In the genomic region with DNA sequence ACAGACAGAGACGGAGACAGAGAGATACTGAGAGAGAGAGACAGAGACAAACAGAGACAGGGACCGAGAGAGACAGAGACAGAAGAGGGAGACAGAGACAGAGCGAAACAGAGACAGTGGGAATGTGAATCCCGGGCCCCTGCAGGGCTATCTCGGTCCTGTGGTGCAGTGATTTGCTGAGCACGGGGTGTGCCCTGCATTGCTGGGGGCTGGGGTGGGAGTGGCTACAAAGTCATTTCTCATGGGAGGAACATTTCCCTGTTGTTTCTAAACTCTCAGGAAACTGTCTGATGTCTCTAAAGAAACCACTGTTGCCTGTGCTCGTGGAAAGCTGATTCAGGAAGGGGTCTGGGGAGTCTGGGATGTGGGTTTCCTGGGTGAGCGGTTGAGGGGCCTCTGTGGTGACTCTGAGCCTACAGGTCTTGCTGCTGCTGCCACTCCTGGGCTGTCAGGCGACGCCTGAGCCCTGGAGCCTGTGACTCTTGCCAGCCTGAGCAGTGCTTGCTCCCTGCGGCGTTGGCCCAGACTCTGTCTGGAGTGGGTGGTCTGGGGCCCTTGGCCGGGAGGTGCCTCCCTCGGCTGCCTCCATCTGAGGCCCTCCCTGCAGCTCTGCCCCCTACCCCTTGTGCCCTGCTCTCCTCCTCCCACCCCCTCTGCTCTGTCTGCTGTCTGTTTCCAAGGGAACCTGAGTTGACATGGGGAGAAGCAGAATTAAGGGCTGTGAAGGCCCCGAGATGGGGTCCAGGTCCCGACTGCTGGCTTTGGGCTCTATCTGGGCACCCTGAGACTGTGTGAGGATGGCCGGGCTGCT, we compare ENCODE assay signal across 19 cellular contexts.
"Had no signal": no experiment of that assay in that cellular context is flagged by ENCODE, and none has a peak within 500 bp of the region (broad histone marks: within the 10 kb centered on the region; RNA-seq: fewer than 3 reads in every experiment).

No MANE protein-coding gene starts in this region.

- DNase-seq: activated CD4-positive, alpha-beta T cell treated with anti-CD3 and anti-CD28 coated beads, Interleukin-2, amount 10 ng/mL, durations not matched to agents 7 days and 5 days; activated CD4-positive, CD25-positive, alpha-beta regulatory T cell; activated CD8-positive, alpha-beta memory T cell treated with anti-CD3 and anti-CD28 coated beads for 24 hours; amygdala; dorsolateral prefrontal cortex; esophagus squamous epithelium; foreskin fibroblast; left ventricle myocardium superior; right cardiac atrium; small intestine; substantia nigra; trophoblast cell had no signal

- H3K36me3 ChIP-seq: esophagus squamous epithelium, neutrophil had no signal

- H3K9me3 ChIP-seq: esophagus squamous epithelium, neutrophil had no signal

- H3K4me3 Mint-ChIP-seq: activated CD4-positive, alpha-beta T cell treated with anti-CD3 and anti-CD28 coated beads, Interleukin-2, amount 10 ng/mL, durations not matched to agents 7 days and 5 days; activated naive CD4-positive, alpha-beta T cell treated with anti-CD3 and anti-CD28 coated beads, Interleukin-2, amount 50 U/mL, for 24 hours; activated T-helper 17 cell treated with anti-CD3 and anti-CD28 coated beads, Interleukin-2, amount 50 U/mL, for 72 hours; T-helper 1 cell treated with Interleukin-12 subunit alpha and Interleukin-12 subunit beta and Interleukin-4 antibody, amounts not matched to agents 30 μg/mL and 1 μg/mL, for 36 hours had no signal

- H3K27ac Mint-ChIP-seq: activated CD4-positive, alpha-beta T cell treated with anti-CD3 and anti-CD28 coated beads, Interleukin-2, amount 10 ng/mL, durations not matched to agents 7 days and 5 days; activated naive CD4-positive, alpha-beta T cell treated with anti-CD3 and anti-CD28 coated beads, Interleukin-2, amount 50 U/mL, for 24 hours; activated T-helper 17 cell treated with anti-CD3 and anti-CD28 coated beads, Interleukin-2, amount 50 U/mL, for 72 hours; progenitor cell of endocrine pancreas; T-helper 1 cell treated with Interleukin-12 subunit alpha and Interleukin-12 subunit beta and Interleukin-4 antibody, amounts not matched to agents 30 μg/mL and 1 μg/mL, for 36 hours had no signal

- FAIRE-seq: endometrium, keratinocyte, small intestine had no signal

- H3K27me3 Mint-ChIP-seq: activated CD4-positive, alpha-beta T cell treated with anti-CD3 and anti-CD28 coated beads, Interleukin-2, amount 10 ng/mL, durations not matched to agents 7 days and 5 days; activated naive CD4-positive, alpha-beta T cell treated with anti-CD3 and anti-CD28 coated beads, Interleukin-2, amount 50 U/mL, for 24 hours; progenitor cell of endocrine pancreas had no signal

- H3K36me3 Mint-ChIP-seq: activated naive CD4-positive, alpha-beta T cell treated with anti-CD3 and anti-CD28 coated beads, Interleukin-2, amount 50 U/mL, for 24 hours had no signal

- H3K4me3 ChIP-seq: dorsolateral prefrontal cortex, esophagus squamous epithelium had no signal

- H3K27ac ChIP-seq: esophagus squamous epithelium, neutrophil had no signal

- H3K4me1 ChIP-seq: esophagus squamous epithelium had no signal

- H3K9me3 Mint-ChIP-seq: activated CD4-positive, alpha-beta T cell treated with anti-CD3 and anti-CD28 coated beads, Interleukin-2, amount 10 ng/mL, durations not matched to agents 7 days and 5 days; activated naive CD4-positive, alpha-beta T cell treated with anti-CD3 and anti-CD28 coated beads, Interleukin-2, amount 50 U/mL, for 24 hours; activated T-helper 17 cell treated with anti-CD3 and anti-CD28 coated beads, Interleukin-2, amount 50 U/mL, for 72 hours; T-helper 1 cell treated with Interleukin-12 subunit alpha and Interleukin-12 subunit beta and Interleukin-4 antibody, amounts not matched to agents 30 μg/mL and 1 μg/mL, for 36 hours had no signal

- H3K4me1 Mint-ChIP-seq: activated CD4-positive, alpha-beta T cell treated with anti-CD3 and anti-CD28 coated beads, Interleukin-2, amount 10 ng/mL, durations not matched to agents 7 days and 5 days; activated naive CD4-positive, alpha-beta T cell treated with anti-CD3 and anti-CD28 coated beads, Interleukin-2, amount 50 U/mL, for 24 hours; activated T-helper 17 cell treated with anti-CD3 and anti-CD28 coated beads, Interleukin-2, amount 50 U/mL, for 72 hours had no signal

- H3K27me3 ChIP-seq: esophagus squamous epithelium had no signal
